Comparison of ENCODE assay signal across 1 cellular context in genomic region chr3:195140816-195141793, GRCh38.
TF ChIP-seq lines count a peak whose summit lies in the region.

No MANE protein-coding gene starts in this region.

TF ChIP-seq in K562, 482 proteins besides CTCF, POLR2A, EP300 and RAD21 (continued from another document and continues in another):
- TF ChIP-seq DEAF1 (CRISPR knock-in tag; IDR thresholded peaks at IDR 0.05) (0 out of 2 replicates have a peak, but pooled peaks have one; percentile 6), ZNF655 (CRISPR knock-in tag; IDR thresholded peaks at IDR 0.05) (no peak), PHF8 (IDR thresholded peaks at IDR 0.05; ENCODE audit: borderline replicate concordance, low read length) (no peak; the same call in 1 of the 2 replicates), ZBTB26 (CRISPR knock-in tag; IDR thresholded peaks at IDR 0.05) (no peak), SAFB2 (IDR thresholded peaks at IDR 0.05; ENCODE audit: borderline replicate concordance, low read depth, low read length, severe bottlenecking) (no peak), MAFG (tag; conservative IDR thresholded peaks at IDR 0.05) (peak; percentile 87), CHD7 (IDR thresholded peaks at IDR 0.05; ENCODE audit: low read depth, low read length) (no peak), FOXJ2 (tag; IDR thresholded peaks at IDR 0.05) (peak; percentile 85), LCOR (CRISPR knock-in tag; IDR thresholded peaks at IDR 0.05) (peak; percentile 73; the same call in 1 of the 2 replicates), FOXO4 (CRISPR knock-in tag; IDR thresholded peaks at IDR 0.05) (no peak), TAL1 (IDR thresholded peaks at IDR 0.05) (peak; percentile 92), CREBBP (IDR thresholded peaks at IDR 0.05; ENCODE audit: low read depth, low read length) (no peak), ZC3H4 (CRISPR knock-in tag; IDR thresholded peaks at IDR 0.05; ENCODE audit: borderline replicate concordance) (no peak), FOXP4 (CRISPR knock-in tag; IDR thresholded peaks at IDR 0.05; ENCODE audit: borderline replicate concordance) (no peak), SNAPC5 (CRISPR knock-in tag; IDR thresholded peaks at IDR 0.05) (no peak), GABPA (tag; conservative IDR thresholded peaks at IDR 0.05; ENCODE audit: low read depth) (peak; percentile 59), TCF3 (CRISPR knock-in tag; IDR thresholded peaks at IDR 0.05) (peak; percentile 94), FOXA3 (CRISPR knock-in tag; conservative IDR thresholded peaks at IDR 0.05 in 1 of 2, IDR thresholded peaks at IDR 0.05 in 1 of 2) (no peak), TFAM (CRISPR knock-in tag; conservative IDR thresholded peaks at IDR 0.05) (no peak), PHF21A (IDR thresholded peaks at IDR 0.05; ENCODE audit: borderline replicate concordance, low read depth) (no peak), ARID3B (CRISPR knock-in tag; IDR thresholded peaks at IDR 0.05; ENCODE audit: borderline replicate concordance) (no peak), ZNF57 (CRISPR knock-in tag; IDR thresholded peaks at IDR 0.05) (no peak), ETS2 (tag; IDR thresholded peaks at IDR 0.05; ENCODE audit: borderline replicate concordance, poor library complexity, severe bottlenecking) (no peak), MEF2A (IDR thresholded peaks at IDR 0.05; ENCODE audit: control insufficient read depth, low read depth, low read length) (peak; percentile 53; the same call in 1 of the 2 replicates), SREBF2 (CRISPR knock-in tag; IDR thresholded peaks at IDR 0.05) (no peak), ZNF165 (CRISPR knock-in tag; IDR thresholded peaks at IDR 0.05; ENCODE audit: borderline replicate concordance) (no peak), SMARCC2 (IDR thresholded peaks at IDR 0.05; ENCODE audit: low read depth) (peak; percentile 88), CTBP1 (IDR thresholded peaks at IDR 0.05; ENCODE audit: borderline replicate concordance) (peak; percentile 48; the same call in 1 of the 2 replicates), ZEB2 (IDR thresholded peaks at IDR 0.05) (peak; percentile 84), SNIP1 (IDR thresholded peaks at IDR 0.05; ENCODE audit: low read depth) (no peak), VEZF1 (CRISPR knock-in tag; IDR thresholded peaks at IDR 0.05) (no peak), XRCC4 (IDR thresholded peaks at IDR 0.05; ENCODE audit: extremely low read depth, insufficient read depth, insufficient read length) (no peak), KLF10 (CRISPR knock-in tag; IDR thresholded peaks at IDR 0.05) (no peak), HLTF (IDR thresholded peaks at IDR 0.05) (no peak), SPI1 (IDR thresholded peaks at IDR 0.05; ENCODE audit: borderline replicate concordance, low read depth, low read length) (no peak), ZFP36 (IDR thresholded peaks at IDR 0.05; ENCODE audit: low read depth, low read length, partially characterized antibody) (no peak), POLR2H (tag; IDR thresholded peaks at IDR 0.05; ENCODE audit: low read depth) (0 out of 2 replicates have a peak, but pooled peaks have one; percentile 44)
